In the genomic region with DNA sequence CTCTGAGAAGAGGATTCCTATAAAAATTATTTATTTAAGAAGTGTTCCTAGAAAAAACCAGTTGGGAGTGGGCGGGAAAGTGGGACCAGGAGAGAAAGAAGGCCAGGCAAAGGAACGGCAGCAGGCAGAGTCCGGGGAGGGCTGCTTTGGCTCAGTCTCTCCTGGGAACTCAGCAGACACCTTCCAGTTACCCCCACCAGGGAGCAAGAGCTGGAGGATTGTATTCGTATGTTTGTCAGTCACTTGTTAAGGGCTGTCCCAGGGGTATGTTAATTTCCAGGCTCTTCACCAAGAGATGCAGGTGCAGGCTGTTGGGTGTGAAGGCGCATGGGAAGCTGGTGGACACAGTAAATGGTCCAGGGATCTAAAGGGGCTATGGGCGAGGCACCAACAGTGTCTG, we compare ENCODE assay signal across 20 cellular contexts. TPM values are rescaled to one million over a fixed set of nuclear protein-coding genes. Genes with fewer than 3 reads are reported as not detected.
A peak's percentile ranks its signal among the peaks of the same experiment; 100 is the strongest.
DNase-seq lines count a peak whose midpoint lies in the region; ATAC-seq and TF ChIP-seq lines count a peak whose summit lies in the region.
"Had no signal": no experiment of that assay in that cellular context is flagged by ENCODE, and none has a peak within 500 bp of the region (broad histone marks: within the 10 kb centered on the region; RNA-seq: fewer than 3 reads in every experiment).

No MANE protein-coding gene starts in this region.

- intact Hi-C loops in activated T-helper 1 cell treated with anti-CD3 and anti-CD28 coated beads, Interleukin-12 subunit alpha, Interleukin-12 subunit beta, Interleukin-2, Interleukin-4 antibody, amounts not matched to agents 30 ng/mL and 10 ng/mL and 1 ng/mL, durations not matched to agents 14 hours and 24 hours and 36 hours (cut with micrococcal nuclease), result no loop called here

- no peaks in the 10 kb centered on the region for H3F3A ChIP-seq in GM23338 (replicated peaks; ENCODE audit: low read depth)

- no peaks in the 10 kb centered on the region for H3K9me3 ChIP-seq in BLaER1
- no peaks in the 10 kb centered on the region for H3K9me3 ChIP-seq in endodermal cell (ENCODE audit: control insufficient read depth, low read length)
- H3K9me3 ChIP-seq: BE2C, SK-N-SH had no signal

- H3K4me1 ChIP-seq in BLaER1 (peaks cover 31% of the 10 kb centered on the region), GM23338 (ENCODE audit: insufficient read depth) (0 out of 2 replicates have a peak, but pooled peaks cover 5% of the 10 kb centered on the region), endodermal cell (ENCODE audit: control insufficient read depth, insufficient read depth, low read length) (no peaks in the 10 kb centered on the region)

- no peaks in the 10 kb centered on the region for H3K9me2 ChIP-seq in GM23338 (ENCODE audit: insufficient read depth)

- H3K27ac Mint-ChIP-seq in GM23338 (no peak overlapping the region), endodermal cell (no peak overlapping the region)
- no peak overlapping the region for H3K27ac Mint-ChIP-seq in activated T-helper 1 cell treated with anti-CD3 and anti-CD28 coated beads, Interleukin-12 subunit alpha, Interleukin-12 subunit beta, Interleukin-2, Interleukin-4 antibody, amounts not matched to agents 30 ng/mL and 10 ng/mL and 1 ng/mL, durations not matched to agents 14 hours and 24 hours and 36 hours
- H3K27ac Mint-ChIP-seq: CD4-positive, alpha-beta T cell; IgD-negative memory B cell had no signal

- H3K36me3 Mint-ChIP-seq in GM23338 (ENCODE audit: low read depth) (no peaks in the 10 kb centered on the region), endodermal cell (ENCODE audit: low read depth) (no peaks in the 10 kb centered on the region)
- H3K36me3 Mint-ChIP-seq in activated T-helper 1 cell treated with anti-CD3 and anti-CD28 coated beads, Interleukin-12 subunit alpha, Interleukin-12 subunit beta, Interleukin-2, Interleukin-4 antibody, amounts not matched to agents 30 ng/mL and 10 ng/mL and 1 ng/mL, durations not matched to agents 14 hours and 24 hours and 36 hours (ENCODE audit: low read depth), result peaks cover 2% of the 10 kb centered on the region

- 74 to 75% methylated on average over 4 to 6 of the region's 6 CpGs for whole genome bisulfite sequencing in endodermal cell (ENCODE audit: insufficient coverage in 1 of 2, insufficient read length in 1 of 2), 2 experiments

- no peaks in the 10 kb centered on the region for H3K36me3 ChIP-seq in BLaER1
- no peaks in the 10 kb centered on the region for H3K36me3 ChIP-seq in GM23338 (ENCODE audit: insufficient read depth)
- no peaks in the 10 kb centered on the region for H3K36me3 ChIP-seq in endodermal cell (ENCODE audit: control insufficient read depth, insufficient read depth, low read length)
- H3K36me3 ChIP-seq: BE2C had no signal

- H3K9me3 Mint-ChIP-seq in GM23338 (no peaks in the 10 kb centered on the region), endodermal cell (no peaks in the 10 kb centered on the region)
- H3K9me3 Mint-ChIP-seq in activated T-helper 1 cell treated with anti-CD3 and anti-CD28 coated beads, Interleukin-12 subunit alpha, Interleukin-12 subunit beta, Interleukin-2, Interleukin-4 antibody, amounts not matched to agents 30 ng/mL and 10 ng/mL and 1 ng/mL, durations not matched to agents 14 hours and 24 hours and 36 hours, result no peaks in the 10 kb centered on the region
- H3K9me3 Mint-ChIP-seq: CD4-positive, alpha-beta T cell had no signal

- H3K79me2 ChIP-seq in GM23338 (replicated peaks; ENCODE audit: insufficient read depth), result no peaks in the 10 kb centered on the region

- no peak for TF ChIP-seq CTCF in GM23338 (conservative IDR thresholded peaks at IDR 0.05; ENCODE audit: low read depth in 2 of 2)
- TF ChIP-seq CTCF in endodermal cell (conservative IDR thresholded peaks at IDR 0.05), result no peak

- H3K4me3 ChIP-seq in BLaER1 (no peak overlapping the region), GM23338 (no peak overlapping the region), endodermal cell (ENCODE audit: low read length) (no peak overlapping the region)

- ATAC-seq in GM23338, result peak; percentile 65

- H3K9ac ChIP-seq in BLaER1 (no peak overlapping the region), endodermal cell (ENCODE audit: extremely low read depth, low read length, poor library complexity, severe bottlenecking) (no peak overlapping the region)
- H3K9ac ChIP-seq: SK-N-SH had no signal

- H3K4me3 Mint-ChIP-seq in GM23338, result no peak overlapping the region
- H3K4me3 Mint-ChIP-seq in endodermal cell, result no peak overlapping the region
- no peak overlapping the region for H3K4me3 Mint-ChIP-seq in activated T-helper 1 cell treated with anti-CD3 and anti-CD28 coated beads, Interleukin-12 subunit alpha, Interleukin-12 subunit beta, Interleukin-2, Interleukin-4 antibody, amounts not matched to agents 30 ng/mL and 10 ng/mL and 1 ng/mL, durations not matched to agents 14 hours and 24 hours and 36 hours
- H3K4me3 Mint-ChIP-seq: CD4-positive, alpha-beta T cell; IgD-negative memory B cell had no signal

- H3K27me3 Mint-ChIP-seq in GM23338 (ENCODE audit: insufficient read depth, low read depth, poor library complexity) (peaks cover 2% of the 10 kb centered on the region), endodermal cell (ENCODE audit: insufficient read depth) (no peaks in the 10 kb centered on the region)
- H3K27me3 Mint-ChIP-seq in activated T-helper 1 cell treated with anti-CD3 and anti-CD28 coated beads, Interleukin-12 subunit alpha, Interleukin-12 subunit beta, Interleukin-2, Interleukin-4 antibody, amounts not matched to agents 30 ng/mL and 10 ng/mL and 1 ng/mL, durations not matched to agents 14 hours and 24 hours and 36 hours (ENCODE audit: insufficient read depth), result peaks cover 10% of the 10 kb centered on the region

- DNase-seq in GM23338 (ENCODE audit: low spot score), result no peak
- peak; percentile 81 for DNase-seq in NCI-H345 (lab: John Stamatoyannopoulos, UW)
- DNase-seq in endodermal cell, result peak; percentile 65
- no peak for DNase-seq in activated T-helper 1 cell treated with anti-CD3 and anti-CD28 coated beads, Interleukin-12 subunit alpha, Interleukin-12 subunit beta, Interleukin-2, Interleukin-4 antibody, amounts not matched to agents 30 ng/mL and 10 ng/mL and 1 ng/mL, durations not matched to agents 14 hours and 24 hours and 36 hours (ENCODE audit: low spot score)
- DNase-seq in pons (ENCODE audit: low spot score), result no peak
- DNase-seq in SW 1271 (lab: John Stamatoyannopoulos, UW), result no peak
- DNase-seq: BE2C; CD4-positive, alpha-beta T cell; COR-L47; DND-41; GOT3; Karpas-422; MV-4-11; NCI-H2107; NCI-H446; NCI-H69; SIG-M5; SK-N-SH had no signal

- H3K4me2 ChIP-seq in BLaER1 (peak overlapping the region; percentile 63), GM23338 (no peak overlapping the region)
- H3K4me2 ChIP-seq: SK-N-SH had no signal

- no peak overlapping the region for H3K27ac ChIP-seq in BLaER1
- H3K27ac ChIP-seq in GM23338 (ENCODE audit: low read depth), result no peak overlapping the region
- H3K27ac ChIP-seq in endodermal cell (ENCODE audit: low read depth, low read length), result no peak overlapping the region

- H4K20me1 ChIP-seq in BLaER1 (no peaks in the 10 kb centered on the region), GM23338 (replicated peaks; ENCODE audit: insufficient read depth) (no peaks in the 10 kb centered on the region)

- H2AFZ ChIP-seq in GM23338, result no peak overlapping the region

- H3K27me3 ChIP-seq in BLaER1 (no peaks in the 10 kb centered on the region), GM23338 (ENCODE audit: insufficient read depth) (no peaks in the 10 kb centered on the region), endodermal cell (ENCODE audit: control insufficient read depth, insufficient read depth, low read length, poor library complexity, severe bottlenecking) (no peaks in the 10 kb centered on the region)
- H3K27me3 ChIP-seq: BE2C had no signal

- H3K4me1 Mint-ChIP-seq in GM23338 (peaks cover 18% of the 10 kb centered on the region), endodermal cell (peaks cover 15% of the 10 kb centered on the region)
- no peaks in the 10 kb centered on the region for H3K4me1 Mint-ChIP-seq in activated T-helper 1 cell treated with anti-CD3 and anti-CD28 coated beads, Interleukin-12 subunit alpha, Interleukin-12 subunit beta, Interleukin-2, Interleukin-4 antibody, amounts not matched to agents 30 ng/mL and 10 ng/mL and 1 ng/mL, durations not matched to agents 14 hours and 24 hours and 36 hours (ENCODE audit: low read depth)

TF ChIP-seq in GM23338, 12 proteins besides CTCF, POLR2A, EP300 and RAD21 (continues in another document):
- TF ChIP-seq CREB1 (CRISPR knock-in tag; IDR thresholded peaks at IDR 0.05; ENCODE audit: low read depth) (no peak), NANOG (IDR thresholded peaks at IDR 0.05; ENCODE audit: borderline replicate concordance) (no peak), EZH2 (IDR thresholded peaks at IDR 0.05; ENCODE audit: low read depth, unreplicated experiment) (no peak), EZH2phosphoT487 (IDR thresholded peaks at IDR 0.05; ENCODE audit: unreplicated experiment) (no peak), STAT1 (IDR thresholded peaks at IDR 0.05; ENCODE audit: unreplicated experiment) (no peak)
- TF ChIP-seq, protein P1, sequence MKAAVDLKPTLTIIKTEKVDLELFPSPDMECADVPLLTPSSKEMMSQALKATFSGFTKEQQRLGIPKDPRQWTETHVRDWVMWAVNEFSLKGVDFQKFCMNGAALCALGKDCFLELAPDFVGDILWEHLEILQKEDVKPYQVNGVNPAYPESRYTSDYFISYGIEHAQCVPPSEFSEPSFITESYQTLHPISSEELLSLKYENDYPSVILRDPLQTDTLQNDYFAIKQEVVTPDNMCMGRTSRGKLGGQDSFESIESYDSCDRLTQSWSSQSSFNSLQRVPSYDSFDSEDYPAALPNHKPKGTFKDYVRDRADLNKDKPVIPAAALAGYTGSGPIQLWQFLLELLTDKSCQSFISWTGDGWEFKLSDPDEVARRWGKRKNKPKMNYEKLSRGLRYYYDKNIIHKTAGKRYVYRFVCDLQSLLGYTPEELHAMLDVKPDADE (IDR thresholded peaks at IDR 0.05), result no peak

RNA-seq across cellular contexts. Expression of a gene that starts 53.0 kb away (rescaled TPM):
- total RNA-seq in GM23338 (2014; rRNA removed; shearing (Covaris generic)), result 41.0 and 45.9 TPM in 2 replicates
- 158 and 162 TPM in 2 replicates for polyA plus RNA-seq in GM23338 (2016; fragmentation: Nextera tagmentation; extraction: Ambion mirVana)
- 100 to 1,000 TPM in 1 of 2 donors, 10 to 100 TPM in 1; 82.5 to 107 TPM for total RNA-seq in endodermal cell
- 36.4 TPM for polyA plus RNA-seq in endodermal cell (2013, experiment 1 of 2)
- 32.1 TPM for polyA plus RNA-seq in endodermal cell (2013, experiment 2 of 2)
- total RNA-seq in activated T-helper 1 cell treated with anti-CD3 and anti-CD28 coated beads, Interleukin-12 subunit alpha, Interleukin-12 subunit beta, Interleukin-2, Interleukin-4 antibody, amounts not matched to agents 30 ng/mL and 10 ng/mL and 1 ng/mL, durations not matched to agents 14 hours and 24 hours and 36 hours, result 34.3 and 36.8 TPM in 2 replicates

Comparison
In these comparisons a context has a peak if more than half of its experiments do, and no peak if none do; other contexts are left out.
1. DNase-seq: peak in NCI-H345 (single experiment) and endodermal cell (single experiment); none in GM23338 (single experiment), activated T-helper 1 cell treated with anti-CD3 and anti-CD28 coated beads, Interleukin-12 subunit alpha, Interleukin-12 subunit beta, Interleukin-2, Interleukin-4 antibody, amounts not matched to agents 30 ng/mL and 10 ng/mL and 1 ng/mL, durations not matched to agents 14 hours and 24 hours and 36 hours (single experiment), pons (single experiment) and SW 1271 (0 of 2).